ENCODE assay signal across 9 cellular contexts in the genomic region with DNA sequence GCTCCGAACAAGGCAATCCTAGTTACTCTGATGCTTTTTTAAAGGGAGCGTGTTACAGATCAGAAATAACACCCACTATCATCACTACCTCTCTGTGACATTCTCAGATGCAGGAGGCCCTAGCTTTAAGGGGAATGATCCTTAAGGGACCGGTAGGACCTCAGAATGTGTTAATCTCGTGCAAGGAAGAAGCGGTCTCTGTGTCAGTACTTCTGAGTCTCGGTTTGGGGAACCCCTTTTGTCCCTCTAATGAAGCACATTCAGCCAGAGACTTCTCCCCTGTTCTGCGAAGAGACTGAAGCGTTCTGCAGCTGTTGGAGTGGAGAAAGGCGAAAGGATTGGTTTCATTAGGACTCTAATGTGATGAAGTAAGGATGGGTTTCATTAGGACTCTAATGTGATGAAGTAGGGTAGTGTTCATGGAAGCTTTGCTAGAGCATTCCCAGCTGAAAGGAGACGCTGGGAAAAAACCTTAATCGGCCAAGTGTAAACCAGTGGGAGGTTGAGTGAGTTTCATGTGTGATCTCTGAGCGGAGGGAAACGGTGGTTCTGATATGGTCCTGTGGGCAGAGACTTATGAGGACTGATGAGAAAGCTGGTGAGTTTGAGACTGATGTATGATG. TPM values are rescaled to one million over a fixed set of nuclear protein-coding genes. Genes with fewer than 3 reads are reported as not detected.
DNase-seq lines count a peak whose midpoint lies in the region; ATAC-seq and TF ChIP-seq lines count a peak whose summit lies in the region.
"Had no signal": no experiment of that assay in that cellular context is flagged by ENCODE, and none has a peak within 500 bp of the region (broad histone marks: within the 10 kb centered on the region; RNA-seq: fewer than 3 reads in every experiment).

No MANE protein-coding gene starts in this region.

- H3K27ac Mint-ChIP-seq in activated naive CD4-positive, alpha-beta T cell treated with anti-CD3 and anti-CD28 coated beads for 36 hours: no peak overlapping the region
- peak overlapping the region in 3 of 5 experiments; percentile 52 to 89 (median 71) for H3K27ac Mint-ChIP-seq in brain

- TF ChIP-seq POLR2A in lower leg skin (IDR thresholded peaks at IDR 0.05) (no peak), uterus (IDR thresholded peaks at IDR 0.05) (no peak)

- H3K4me1 Mint-ChIP-seq in activated naive CD4-positive, alpha-beta T cell treated with anti-CD3 and anti-CD28 coated beads for 36 hours (ENCODE audit: low read depth): peaks cover 17% of the 10 kb centered on the region
- peaks cover 37% of the 10 kb centered on the region for H3K4me1 Mint-ChIP-seq in brain

- no peaks in the 10 kb centered on the region for H3K36me3 Mint-ChIP-seq in activated naive CD4-positive, alpha-beta T cell treated with anti-CD3 and anti-CD28 coated beads for 36 hours (ENCODE audit: low read depth)
- H3K36me3 Mint-ChIP-seq in brain: no peaks in the 10 kb centered on the region

- H3K9me3 ChIP-seq in uterus: no peaks in the 10 kb centered on the region
- no peaks in the 10 kb centered on the region for H3K9me3 ChIP-seq in BE2C

- H3K27ac ChIP-seq in uterus: no peak overlapping the region
- H3K27ac ChIP-seq: VCaP had no signal

- H3K27me3 Mint-ChIP-seq in activated naive CD4-positive, alpha-beta T cell treated with anti-CD3 and anti-CD28 coated beads for 36 hours (ENCODE audit: low read depth): peaks cover 64% of the 10 kb centered on the region
- H3K27me3 Mint-ChIP-seq in brain: peaks cover 43% of the 10 kb centered on the region

- H3K27me3 ChIP-seq in uterus (peaks cover 0 to 9% of the 10 kb centered on the region in 2 donors), BE2C (peaks cover 57% of the 10 kb centered on the region)

- intact Hi-C loops in activated naive CD4-positive, alpha-beta T cell treated with anti-CD3 and anti-CD28 coated beads for 36 hours (cut with micrococcal nuclease): loop anchor here (1.0 to 5.0 kb wide), 3 partner anchors 124 to 293 kb away; no protein-coding TSS in a partner anchor
- intact Hi-C loops in lower leg skin (cut with DNase I; ENCODE audit: low total_unique reads) (no loop called here), uterus (cut with DNase I; ENCODE audit: low total_unique reads) (no loop called here)

- H3K4me3 ChIP-seq in lower leg skin (ENCODE audit: low read depth, poor library complexity, severe bottlenecking) (no peak overlapping the region), uterus (peak overlapping the region in 1 of 2 donors; percentile 60), BE2C (ENCODE audit: low read depth, low read length) (no peak overlapping the region)

- no peak for TF ChIP-seq CTCF in brain (conservative IDR thresholded peaks at IDR 0.05)
- no peak for TF ChIP-seq CTCF in lower leg skin (IDR thresholded peaks at IDR 0.05)
- TF ChIP-seq CTCF in uterus (IDR thresholded peaks at IDR 0.05): no peak
- no peak for TF ChIP-seq CTCF in BE2C (IDR thresholded peaks at IDR 0.05; ENCODE audit: low read depth, low read length)

- H3K4me3 Mint-ChIP-seq in activated naive CD4-positive, alpha-beta T cell treated with anti-CD3 and anti-CD28 coated beads for 36 hours: peak overlapping the region; percentile 82
- H3K4me3 Mint-ChIP-seq in brain: peak overlapping the region; percentile 85 to 97 (median 94)

- H3K36me3 ChIP-seq in uterus (no peaks in the 10 kb centered on the region), BE2C (no peaks in the 10 kb centered on the region)

- DNase-seq in activated naive CD4-positive, alpha-beta T cell treated with anti-CD3 and anti-CD28 coated beads for 36 hours: no peak
- no peak for DNase-seq in activated naive CD4-positive, alpha-beta T cell treated with anti-CD3 and anti-CD28 coated beads, Interleukin-2, amount 50 U/mL, for 16 hours
- DNase-seq in occipital lobe (lab: John Stamatoyannopoulos, UW): peak; percentile 6
- no peak for DNase-seq in lower leg skin (ENCODE audit: low spot score in 2 of 2)
- DNase-seq in uterus: no peak
- no peak for DNase-seq in BE2C

- 23 to 30% methylated on average over 13 of the region's 13 CpGs for WGBS in lower leg skin, 2 donors

- peak; percentile 28 for ATAC-seq in HG03064 (IDR thresholded peaks at IDR 0.05; ENCODE audit: low read depth, unreplicated experiment)

- no peaks in the 10 kb centered on the region for H3K9me3 Mint-ChIP-seq in activated naive CD4-positive, alpha-beta T cell treated with anti-CD3 and anti-CD28 coated beads for 36 hours
- peaks cover 0 to 3% (median 0%) of the 10 kb centered on the region in 5 experiments for H3K9me3 Mint-ChIP-seq in brain

- CTCF ChIA-PET in activated naive CD4-positive, alpha-beta T cell treated with anti-CD3 and anti-CD28 coated beads for 36 hours (lab: Charles Lee): interaction anchor here (0.7 to 1.2 kb wide), 2 partner anchors 16 to 123 kb away, joined by 4 to 5 read pairs; no protein-coding TSS in a partner anchor

- H3K4me1 ChIP-seq in uterus: no peaks in the 10 kb centered on the region
- no peaks in the 10 kb centered on the region for H3K4me1 ChIP-seq in BE2C

RNA-seq across cellular contexts. Expression of gene PIP5K1B, which starts 1.6 kb away (rescaled TPM):
- under 1 TPM; 0.38 to 0.42 TPM for total RNA-seq in activated naive CD4-positive, alpha-beta T cell treated with anti-CD3 and anti-CD28 coated beads for 36 hours
- 2.5 TPM for polyA plus RNA-seq in brain (ENCODE audit: insufficient read depth, low read depth, low replicate concordance)
- total RNA-seq in occipital lobe (2.7 TPM), lower leg skin (1 to 10 TPM in 3 of 4 donors, under 1 TPM in 1; 0.42 to 3.3 (median 2.7) TPM), uterus (1 to 10 TPM in 3 of 4 donors, under 1 TPM in 1; 0.29 to 8.2 (median 4.1) TPM)
- not detected for polyA plus RNA-seq in BE2C (2012; ENCODE audit: insufficient read depth, insufficient read length, low read depth)
